11 cellular contexts compared by ENCODE assay signal in the genomic region with DNA sequence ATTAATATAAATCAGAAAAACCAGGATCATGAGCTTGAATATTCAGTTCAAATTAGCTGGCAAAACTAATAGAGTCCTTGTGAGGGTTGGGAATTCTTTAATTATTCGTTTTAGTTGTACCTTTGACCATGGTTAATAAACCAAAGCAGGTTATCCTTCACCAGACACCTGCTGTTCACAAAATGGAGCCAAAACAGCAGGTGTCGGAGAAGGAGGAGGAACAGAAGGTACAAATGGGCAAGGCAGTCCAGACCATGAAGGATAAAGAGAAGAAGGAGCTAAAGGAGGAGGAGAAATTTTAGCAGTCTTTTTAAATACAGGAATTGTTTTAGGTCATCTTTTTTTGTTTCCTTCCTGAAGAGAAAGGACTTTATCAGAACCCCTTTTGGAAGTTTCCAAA.
DNase-seq lines count a peak whose midpoint lies in the region; TF ChIP-seq lines count a peak whose summit lies in the region.
"Had no signal": no experiment of that assay in that cellular context is flagged by ENCODE, and none has a peak within 500 bp of the region (broad histone marks: within the 10 kb centered on the region; RNA-seq: fewer than 3 reads in every experiment).

No MANE protein-coding gene starts in this region.

- peaks cover 17% of the 10 kb centered on the region for H3K4me1 Mint-ChIP-seq in activated naive CD4-positive, alpha-beta T cell treated with anti-CD3 and anti-CD28 coated beads, Interleukin-2, amount 50 U/mL, for 24 hours
- no peaks in the 10 kb centered on the region for H3K4me1 Mint-ChIP-seq in Caco-2 (ENCODE audit: low read depth, unreplicated experiment)
- H3K4me1 Mint-ChIP-seq: GM23338 had no signal

- CTCF ChIA-PET in Caco-2 (lab: Charles Lee), result interaction anchor here (0.6 kb wide), 1 partner anchor 117 kb away, joined by 4 read pairs; no protein-coding TSS in a partner anchor

- BruUV-seq in Caco-2 (replicated peaks; lab: Mats Ljungman, UMichigan), result no TSS peak

- H3K4me3 Mint-ChIP-seq in activated naive CD4-positive, alpha-beta T cell treated with anti-CD3 and anti-CD28 coated beads, Interleukin-2, amount 50 U/mL, for 24 hours, result no peak overlapping the region
- H3K4me3 Mint-ChIP-seq in Caco-2 (ENCODE audit: unreplicated experiment), result no peak overlapping the region
- H3K4me3 Mint-ChIP-seq: CD4-positive, alpha-beta T cell; GM23338 had no signal

- peak overlapping the region; percentile 61 for H3K27ac Mint-ChIP-seq in activated naive CD4-positive, alpha-beta T cell treated with anti-CD3 and anti-CD28 coated beads, Interleukin-2, amount 50 U/mL, for 24 hours
- H3K27ac Mint-ChIP-seq in Caco-2 (ENCODE audit: unreplicated experiment), result no peak overlapping the region
- H3K27ac Mint-ChIP-seq: CD4-positive, alpha-beta T cell; GM23338 had no signal

- peaks cover 22% of the 10 kb centered on the region for H3K27me3 Mint-ChIP-seq in activated naive CD4-positive, alpha-beta T cell treated with anti-CD3 and anti-CD28 coated beads, Interleukin-2, amount 50 U/mL, for 24 hours
- H3K27me3 Mint-ChIP-seq in Caco-2 (ENCODE audit: insufficient read depth, unreplicated experiment), result peaks cover 13% of the 10 kb centered on the region

- intact Hi-C loops in Caco-2 (cut with micrococcal nuclease; ENCODE audit: unreplicated experiment), result no loop called here

- no peaks in the 10 kb centered on the region for H3K27me3 ChIP-seq in Caco-2 (replicated peaks; ENCODE audit: control insufficient read depth, insufficient read depth, low read length)
- peaks cover 35% of the 10 kb centered on the region for H3K27me3 ChIP-seq in BE2C

- H3K4me1 ChIP-seq in Caco-2 (no peaks in the 10 kb centered on the region), BE2C (no peaks in the 10 kb centered on the region)

- peaks cover 3% of the 10 kb centered on the region; the same call in 1 of the 2 replicates for H3K9me3 ChIP-seq in Caco-2
- H3K9me3 ChIP-seq in BE2C, result no peaks in the 10 kb centered on the region; the same call in 1 of the 2 replicates

- TF ChIP-seq CTCF in Caco-2 (IDR thresholded peaks at IDR 0.05; ENCODE audit: insufficient read depth in 1 of 2, low read depth in 1 of 2, low read length in 1 of 2, severe bottlenecking in 1 of 2, unreplicated experiment in 1 of 2), result no peak
- no peak for TF ChIP-seq CTCF in BE2C (IDR thresholded peaks at IDR 0.05; ENCODE audit: low read depth, low read length)

- no peak for DNase-seq in activated naive CD4-positive, alpha-beta T cell treated with Interleukin-2 at 50 U/mL for 16 hours
- peak; percentile 36 for DNase-seq in NCI-H146 treated with DMSO at 0.1 percent for 48 hours (lab: John Stamatoyannopoulos, UW; ENCODE audit: unreplicated experiment)
- peak; percentile 48 for DNase-seq in cerebellum (ENCODE audit: low spot score)
- no peak for DNase-seq in globus pallidus (ENCODE audit: low spot score)
- DNase-seq in Caco-2, result no peak
- no peak for DNase-seq in BE2C
- DNase-seq: CD4-positive, alpha-beta T cell; DND-41 had no signal

- no peaks in the 10 kb centered on the region for H3K36me3 Mint-ChIP-seq in activated naive CD4-positive, alpha-beta T cell treated with anti-CD3 and anti-CD28 coated beads, Interleukin-2, amount 50 U/mL, for 24 hours
- H3K36me3 Mint-ChIP-seq in Caco-2 (ENCODE audit: insufficient read depth, unreplicated experiment), result no peaks in the 10 kb centered on the region

- H3K36me3 ChIP-seq in Caco-2 (ENCODE audit: control insufficient read depth, insufficient read depth, low read length), result no peaks in the 10 kb centered on the region
- H3K36me3 ChIP-seq in BE2C, result no peaks in the 10 kb centered on the region

- H3K4me3 ChIP-seq in Caco-2 (ENCODE audit: low read depth, low read length), result no peak overlapping the region
- no peak overlapping the region for H3K4me3 ChIP-seq in BE2C (ENCODE audit: low read depth, low read length)
- H3K4me3 ChIP-seq: GM23338, K562 had no signal

- no peaks in the 10 kb centered on the region for H3K9me3 Mint-ChIP-seq in activated naive CD4-positive, alpha-beta T cell treated with anti-CD3 and anti-CD28 coated beads, Interleukin-2, amount 50 U/mL, for 24 hours
- H3K9me3 Mint-ChIP-seq in Caco-2 (ENCODE audit: unreplicated experiment), result no peaks in the 10 kb centered on the region
- H3K9me3 Mint-ChIP-seq: CD4-positive, alpha-beta T cell; GM23338 had no signal

- POLR2A ChIA-PET in Caco-2 (lab: Charles Lee), result no interaction called here

Comparison
In these comparisons a context has a peak if more than half of its experiments do, and no peak if none do; other contexts are left out.
1. DNase-seq: peak in NCI-H146 treated with DMSO at 0.1 percent for 48 hours (single experiment) and cerebellum (single experiment); none in activated naive CD4-positive, alpha-beta T cell treated with Interleukin-2 at 50 U/mL for 16 hours (single experiment), globus pallidus (single experiment), Caco-2 (0 of 2) and BE2C (single experiment).